Comparison of ENCODE assay signal across 17 cellular contexts in genomic region chr5:103217101-103217500, GRCh38.
"Had no signal": no experiment of that assay in that cellular context is flagged by ENCODE, and none has a peak within 500 bp of the region (broad histone marks: within the 10 kb centered on the region; RNA-seq: fewer than 3 reads in every experiment).

No MANE protein-coding gene starts in this region.

- H3K27ac ChIP-seq: colonic mucosa, neutrophil, parathyroid adenoma, right lobe of liver, stomach, upper lobe of left lung, WERI-Rb-1 had no signal

- H3K79me2 ChIP-seq: parathyroid adenoma had no signal

- H3K27me3 ChIP-seq: colonic mucosa, neutrophil, right lobe of liver, stomach, upper lobe of left lung had no signal

- H3K4me3 ChIP-seq: colonic mucosa, lung, right lobe of liver, stomach, upper lobe of left lung had no signal

- H3K4me1 ChIP-seq: colonic mucosa, parathyroid adenoma, right lobe of liver, upper lobe of left lung had no signal

- H2AFZ ChIP-seq: parathyroid adenoma had no signal

- DNase-seq: activated CD4-positive, alpha-beta T cell treated with anti-CD3 and anti-CD28 coated beads for 1 hour; activated CD4-positive, alpha-beta T cell treated with anti-CD3 and anti-CD28 coated beads, Interleukin-2, amount 50 U/mL, for 4 hours; amniotic stem cell; central memory CD4-positive, alpha-beta T cell; colonic mucosa; hippocampal formation; right lobe of liver; small intestine; stimulated activated CD4-positive, alpha-beta T cell treated with anti-CD3 and anti-CD28 coated beads, Interleukin-4, amount 100 ng/mL, for 1 hour; stomach; SW 1271; T-helper 2 cell; upper lobe of left lung; WERI-Rb-1 had no signal

- H3K9me3 ChIP-seq: colonic mucosa, neutrophil, right lobe of liver, stomach, upper lobe of left lung had no signal

- H3K36me3 ChIP-seq: colonic mucosa, neutrophil, stomach, upper lobe of left lung, WERI-Rb-1 had no signal
